16 cellular contexts compared by ENCODE assay signal in the genomic region with DNA sequence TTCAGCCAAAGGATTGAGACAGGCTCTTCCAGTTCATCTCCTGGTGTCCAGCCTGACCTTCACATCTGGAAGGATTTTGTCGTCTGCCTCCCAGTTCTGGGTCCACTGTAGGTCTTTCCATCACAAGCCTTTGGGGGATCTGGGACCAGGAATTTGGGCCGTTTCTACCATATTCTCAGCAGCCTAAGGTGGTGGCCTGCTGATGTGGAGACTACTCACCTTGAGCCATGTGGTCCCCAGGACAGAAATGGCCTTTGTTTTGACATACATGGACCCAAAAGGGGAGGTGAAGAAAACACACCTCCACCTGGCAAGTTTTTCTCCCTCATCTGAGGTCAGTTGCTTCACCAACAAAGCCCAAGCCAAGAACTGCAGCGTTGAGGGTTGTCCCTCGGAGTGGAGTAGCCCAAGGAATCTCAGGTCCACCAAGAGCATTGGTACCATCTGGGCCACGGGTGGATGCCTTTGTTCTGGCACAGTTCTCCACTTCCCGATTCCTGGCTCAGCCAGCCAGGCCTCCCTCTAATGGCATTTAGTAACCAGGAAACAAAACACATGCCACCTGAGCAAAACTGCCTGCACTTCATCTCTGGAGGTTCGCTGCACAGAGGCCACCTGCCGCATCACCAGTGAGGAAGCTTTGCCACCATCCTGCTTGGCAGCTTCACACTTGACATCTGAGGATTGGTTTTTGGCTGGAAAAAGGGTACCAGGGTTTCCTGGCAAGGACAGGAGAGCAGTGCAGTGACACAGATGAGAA. TPM values are rescaled to one million over a fixed set of nuclear protein-coding genes. Genes with fewer than 3 reads are reported as not detected.
"Had no signal": no experiment of that assay in that cellular context is flagged by ENCODE, and none has a peak within 500 bp of the region (broad histone marks: within the 10 kb centered on the region; RNA-seq: fewer than 3 reads in every experiment).

No MANE protein-coding gene starts in this region.

- H3K36me3 Mint-ChIP-seq: activated naive CD4-positive, alpha-beta T cell treated with anti-CD3 and anti-CD28 coated beads, Interleukin-2, amount 50 U/mL, for 24 hours had no signal

- H3K4me3 Mint-ChIP-seq: activated CD8-positive, alpha-beta T cell treated with anti-CD3 and anti-CD28 coated beads, Interleukin-2, amount 10 ng/mL, durations not matched to agents 7 days and 5 days; activated naive CD4-positive, alpha-beta T cell treated with anti-CD3 and anti-CD28 coated beads, Interleukin-2, amount 50 U/mL, for 24 hours; central memory CD8-positive, alpha-beta T cell; naive thymus-derived CD8-positive, alpha-beta T cell had no signal

- H3K27ac Mint-ChIP-seq: activated CD8-positive, alpha-beta T cell treated with anti-CD3 and anti-CD28 coated beads, Interleukin-2, amount 10 ng/mL, durations not matched to agents 7 days and 5 days; activated naive CD4-positive, alpha-beta T cell treated with anti-CD3 and anti-CD28 coated beads, Interleukin-2, amount 50 U/mL, for 24 hours; naive thymus-derived CD8-positive, alpha-beta T cell had no signal

- H3K27ac ChIP-seq: tibial artery, vagina, VCaP had no signal

- ATAC-seq: activated CD8-positive, alpha-beta T cell treated with anti-CD3 and anti-CD28 coated beads, Interleukin-2, amount 10 ng/mL, durations not matched to agents 7 days and 5 days; esophagus mucosa; naive thymus-derived CD8-positive, alpha-beta T cell had no signal

- H3K9me3 ChIP-seq: tibial artery, vagina had no signal

- H3K27me3 Mint-ChIP-seq: activated naive CD4-positive, alpha-beta T cell treated with anti-CD3 and anti-CD28 coated beads, Interleukin-2, amount 50 U/mL, for 24 hours; central memory CD8-positive, alpha-beta T cell; naive thymus-derived CD8-positive, alpha-beta T cell had no signal

- H3K4me1 Mint-ChIP-seq: activated naive CD4-positive, alpha-beta T cell treated with anti-CD3 and anti-CD28 coated beads, Interleukin-2, amount 50 U/mL, for 24 hours; central memory CD8-positive, alpha-beta T cell had no signal

- H3K27me3 ChIP-seq: tibial artery, vagina had no signal

- DNase-seq: activated CD8-positive, alpha-beta T cell treated with anti-CD3 and anti-CD28 coated beads, Interleukin-2, amount 10 ng/mL, durations not matched to agents 7 days and 5 days; hypothalamus; naive thymus-derived CD8-positive, alpha-beta T cell; stimulated activated CD4-positive, alpha-beta T cell treated with anti-CD3 and anti-CD28 coated beads, Interleukin-4, amount 100 ng/mL, for 24 hours; T-helper 1 cell had no signal

- H3K4me3 ChIP-seq: lung, tibial artery, vagina had no signal

- H3K4me1 ChIP-seq: tibial artery, vagina had no signal

- H3K9me3 Mint-ChIP-seq: activated naive CD4-positive, alpha-beta T cell treated with anti-CD3 and anti-CD28 coated beads, Interleukin-2, amount 50 U/mL, for 24 hours; central memory CD8-positive, alpha-beta T cell; naive thymus-derived CD8-positive, alpha-beta T cell had no signal

RNA-seq across cellular contexts. Expression of gene AMBP, which starts 24.7 kb away (rescaled TPM):
- total RNA-seq: activated CD8-positive, alpha-beta T cell treated with anti-CD3 and anti-CD28 coated beads, Interleukin-2, amount 10 ng/mL, durations not matched to agents 7 days and 5 days; dermis microvascular lymphatic vessel endothelial cell; glomerular endothelial cell; mononuclear cell; naive thymus-derived CD8-positive, alpha-beta T cell; pulmonary artery endothelial cell; vagina had no signal
- polyA plus RNA-seq: naive thymus-derived CD8-positive, alpha-beta T cell had no signal

RNA-seq across cellular contexts. Expression of gene KIF12, which starts 45.7 kb away (rescaled TPM):
- total RNA-seq: activated CD8-positive, alpha-beta T cell treated with anti-CD3 and anti-CD28 coated beads, Interleukin-2, amount 10 ng/mL, durations not matched to agents 7 days and 5 days; dermis microvascular lymphatic vessel endothelial cell; mononuclear cell; naive thymus-derived CD8-positive, alpha-beta T cell; vagina had no signal
- polyA plus RNA-seq: naive thymus-derived CD8-positive, alpha-beta T cell had no signal
